19 cellular contexts compared by ENCODE assay signal in genomic region chr7:38211486-38211885, GRCh38. TPM values are rescaled to one million over a fixed set of nuclear protein-coding genes. Genes with fewer than 3 reads are reported as not detected.
A peak's percentile ranks its signal among the peaks of the same experiment; 100 is the strongest.
DNase-seq lines count a peak whose midpoint lies in the region; ATAC-seq, FAIRE-seq and TF ChIP-seq lines count a peak whose summit lies in the region.
"Had no signal": no experiment of that assay in that cellular context is flagged by ENCODE, and none has a peak within 500 bp of the region (broad histone marks: within the 10 kb centered on the region; RNA-seq: fewer than 3 reads in every experiment).

No MANE protein-coding gene starts in this region.

- H3K27ac ChIP-seq in rectal smooth muscle tissue (ENCODE audit: low read depth, low read length) (peak overlapping the region; percentile 25), foreskin keratinocyte (no peak overlapping the region), SJCRH30 (no peak overlapping the region)
- H3K27ac ChIP-seq: A549, C4-2B, HL-60 had no signal

- no peak for FAIRE-seq in GM12891 (lab: Jason Lieb, UNC)
- FAIRE-seq: A549, RCC 7860 had no signal

- peaks cover 12% of the 10 kb centered on the region for H3K4me1 Mint-ChIP-seq in activated T-cell treated with anti-CD3 and anti-CD28 coated beads, Interleukin-2, amount 50 U/mL, for 24 hours (ENCODE audit: low read depth)

- DNase-seq in GM12891 (ENCODE audit: insufficient read length, low spot score) (no peak), dermis blood vessel endothelial cell (peak; percentile 15), fibroblast of the aortic adventitia (ENCODE audit: low read depth) (peak; percentile 56), foreskin keratinocyte (no peak), SJCRH30 (no peak), NOMO-1 treated with dmso at 0.1 percent for 144 hours (lab: John Stamatoyannopoulos, UW; ENCODE audit: unreplicated experiment) (no peak)
- DNase-seq in activated T-cell treated with anti-CD3 and anti-CD28 coated beads, Interleukin-2, amount 50 U/mL, for 24 hours: no peak
- DNase-seq: Caco-2, DMS153, NCI-H1105 treated with DMSO at 0.1 percent for 48 hours, NCI-H187, NCI-H226, NCI-H524 treated with DMSO at 0.1 percent for 48 hours had no signal

- 0 out of 2 replicates have a peak, but pooled peaks have one; percentile 13 for TF ChIP-seq POLR2A in GM12891 (IDR thresholded peaks at IDR 0.05; ENCODE audit: low read depth, low read length)

- H3K9me3 ChIP-seq in SJCRH30 (replicated peaks): no peaks in the 10 kb centered on the region
- H3K9me3 ChIP-seq: A549, Caco-2, HAP-1 had no signal

- no peak for TF ChIP-seq CTCF in fibroblast of the aortic adventitia (IDR thresholded peaks at IDR 0.05; ENCODE audit: insufficient read depth, low read length)
- no peak for TF ChIP-seq CTCF in foreskin keratinocyte (conservative IDR thresholded peaks at IDR 0.05)

- no peak overlapping the region for H3K4me3 Mint-ChIP-seq in activated T-cell treated with anti-CD3 and anti-CD28 coated beads, Interleukin-2, amount 50 U/mL, for 24 hours

- H3K36me3 Mint-ChIP-seq in activated T-cell treated with anti-CD3 and anti-CD28 coated beads, Interleukin-2, amount 50 U/mL, for 24 hours (ENCODE audit: low read depth): peaks cover 40% of the 10 kb centered on the region

- no peaks in the 10 kb centered on the region for H3K36me3 ChIP-seq in rectal smooth muscle tissue (ENCODE audit: control insufficient read depth, insufficient read depth, low read length)
- H3K36me3 ChIP-seq in SJCRH30: peaks cover 63% of the 10 kb centered on the region

- no peaks in the 10 kb centered on the region for H3K27me3 Mint-ChIP-seq in activated T-cell treated with anti-CD3 and anti-CD28 coated beads, Interleukin-2, amount 50 U/mL, for 24 hours

- no peak overlapping the region for H3K4me3 ChIP-seq in fibroblast of the aortic adventitia (ENCODE audit: low read depth, low read length)
- no peak overlapping the region for H3K4me3 ChIP-seq in rectal smooth muscle tissue (ENCODE audit: low read length)
- H3K4me3 ChIP-seq in SJCRH30: no peak overlapping the region
- H3K4me3 ChIP-seq: A549, HAP-1 had no signal

- H3K27me3 ChIP-seq in rectal smooth muscle tissue (ENCODE audit: control insufficient read depth, insufficient read depth, low read length): no peaks in the 10 kb centered on the region
- H3K27me3 ChIP-seq in foreskin keratinocyte: no peaks in the 10 kb centered on the region
- H3K27me3 ChIP-seq in SJCRH30: no peaks in the 10 kb centered on the region

- H3K4me1 ChIP-seq in rectal smooth muscle tissue (ENCODE audit: control insufficient read depth, insufficient read depth, low read length) (peaks cover 9% of the 10 kb centered on the region), foreskin keratinocyte (no peaks in the 10 kb centered on the region), SJCRH30 (peaks cover 13% of the 10 kb centered on the region)
- H3K4me1 ChIP-seq: Caco-2 had no signal

- no peak overlapping the region for H3K27ac Mint-ChIP-seq in activated T-cell treated with anti-CD3 and anti-CD28 coated beads, Interleukin-2, amount 50 U/mL, for 24 hours

- H3K9me3 Mint-ChIP-seq in activated T-cell treated with anti-CD3 and anti-CD28 coated beads, Interleukin-2, amount 50 U/mL, for 24 hours: no peaks in the 10 kb centered on the region

- ATAC-seq in foreskin keratinocyte: no peak
- ATAC-seq: A549 had no signal

- no peak overlapping the region for H3K9ac ChIP-seq in rectal smooth muscle tissue (ENCODE audit: low read length)

TF ChIP-seq in GM12891, 5 proteins besides CTCF, POLR2A, EP300 and RAD21:
- TF ChIP-seq POLR2AphosphoS5 (IDR thresholded peaks at IDR 0.05; ENCODE audit: low read depth, low read length): no peak
- TF ChIP-seq POU2F2 (IDR thresholded peaks at IDR 0.05; ENCODE audit: low read depth, low read length): no peak
- no peak for TF ChIP-seq PAX5 (IDR thresholded peaks at IDR 0.05; ENCODE audit: insufficient read depth, low read length, severe bottlenecking)

RNA-seq across cellular contexts. Expression of gene STARD3NL, which starts 33.4 kb away (rescaled TPM):
- 50.1 TPM for polyA plus RNA-seq in GM12891 (2012; ENCODE audit: low read depth, missing spikeins)
- 110 and 111 TPM in 2 replicates for total RNA-seq in dermis blood vessel endothelial cell
- total RNA-seq in fibroblast of the aortic adventitia (ENCODE audit: low replicate concordance): 16.1 and 72.3 TPM in 2 replicates
- total RNA-seq in foreskin keratinocyte: 37.0 TPM in 2 replicates
- 25.3 and 28.8 TPM in 2 replicates for polyA plus RNA-seq in foreskin keratinocyte
- 153 and 162 TPM in 2 replicates for total RNA-seq in SJCRH30 (2014; rRNA removed; shearing (Covaris generic))

Comparison
In these comparisons a context has a peak if more than half of its experiments do, and no peak if none do; other contexts are left out.
1. DNase-seq: peak in dermis blood vessel endothelial cell (single experiment) and fibroblast of the aortic adventitia (single experiment); none in GM12891 (single experiment), foreskin keratinocyte (0 of 2), activated T-cell treated with anti-CD3 and anti-CD28 coated beads, Interleukin-2, amount 50 U/mL, for 24 hours (single experiment), SJCRH30 (0 of 2) and NOMO-1 treated with dmso at 0.1 percent for 144 hours (single experiment).